Comparison of ENCODE assay signal across 1 cellular context in the genomic region with DNA sequence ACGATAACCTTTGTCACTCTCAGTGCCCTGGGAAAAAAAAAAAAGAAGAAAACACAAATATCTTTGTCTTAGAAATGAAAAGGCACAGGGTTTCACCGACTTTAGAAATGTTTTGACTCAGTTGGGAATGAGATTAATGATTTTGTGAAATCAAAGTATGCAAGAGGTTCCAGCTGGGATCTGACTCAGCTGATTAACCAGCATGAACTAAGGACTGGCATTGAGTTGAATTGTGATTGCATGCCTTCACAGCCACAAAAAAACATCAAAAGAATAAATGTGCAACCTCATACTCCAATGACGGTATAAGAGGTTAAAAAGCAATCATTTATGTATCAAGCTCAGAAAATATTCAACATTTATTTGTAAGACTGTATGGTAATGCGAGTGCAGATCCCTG.
TF ChIP-seq lines count a peak whose summit lies in the region.

No MANE protein-coding gene starts in this region.

TF ChIP-seq in GM23338, 12 proteins besides CTCF, POLR2A, EP300 and RAD21 (continued from another document):
- TF ChIP-seq, protein P1, sequence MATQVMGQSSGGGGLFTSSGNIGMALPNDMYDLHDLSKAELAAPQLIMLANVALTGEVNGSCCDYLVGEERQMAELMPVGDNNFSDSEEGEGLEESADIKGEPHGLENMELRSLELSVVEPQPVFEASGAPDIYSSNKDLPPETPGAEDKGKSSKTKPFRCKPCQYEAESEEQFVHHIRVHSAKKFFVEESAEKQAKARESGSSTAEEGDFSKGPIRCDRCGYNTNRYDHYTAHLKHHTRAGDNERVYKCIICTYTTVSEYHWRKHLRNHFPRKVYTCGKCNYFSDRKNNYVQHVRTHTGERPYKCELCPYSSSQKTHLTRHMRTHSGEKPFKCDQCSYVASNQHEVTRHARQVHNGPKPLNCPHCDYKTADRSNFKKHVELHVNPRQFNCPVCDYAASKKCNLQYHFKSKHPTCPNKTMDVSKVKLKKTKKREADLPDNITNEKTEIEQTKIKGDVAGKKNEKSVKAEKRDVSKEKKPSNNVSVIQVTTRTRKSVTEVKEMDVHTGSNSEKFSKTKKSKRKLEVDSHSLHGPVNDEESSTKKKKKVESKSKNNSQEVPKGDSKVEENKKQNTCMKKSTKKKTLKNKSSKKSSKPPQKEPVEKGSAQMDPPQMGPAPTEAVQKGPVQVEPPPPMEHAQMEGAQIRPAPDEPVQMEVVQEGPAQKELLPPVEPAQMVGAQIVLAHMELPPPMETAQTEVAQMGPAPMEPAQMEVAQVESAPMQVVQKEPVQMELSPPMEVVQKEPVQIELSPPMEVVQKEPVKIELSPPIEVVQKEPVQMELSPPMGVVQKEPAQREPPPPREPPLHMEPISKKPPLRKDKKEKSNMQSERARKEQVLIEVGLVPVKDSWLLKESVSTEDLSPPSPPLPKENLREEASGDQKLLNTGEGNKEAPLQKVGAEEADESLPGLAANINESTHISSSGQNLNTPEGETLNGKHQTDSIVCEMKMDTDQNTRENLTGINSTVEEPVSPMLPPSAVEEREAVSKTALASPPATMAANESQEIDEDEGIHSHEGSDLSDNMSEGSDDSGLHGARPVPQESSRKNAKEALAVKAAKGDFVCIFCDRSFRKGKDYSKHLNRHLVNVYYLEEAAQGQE (IDR thresholded peaks at IDR 0.05; ENCODE audit: unreplicated experiment): no peak
- TF ChIP-seq EZH2phosphoT487 (IDR thresholded peaks at IDR 0.05; ENCODE audit: unreplicated experiment): no peak
- no peak for TF ChIP-seq ZNF114 (CRISPR knock-in tag; IDR thresholded peaks at IDR 0.05)
- no peak for TF ChIP-seq EZH2 (IDR thresholded peaks at IDR 0.05; ENCODE audit: low read depth, unreplicated experiment)
- TF ChIP-seq ZNF331 (CRISPR knock-in tag; IDR thresholded peaks at IDR 0.05; ENCODE audit: low read depth): no peak
- TF ChIP-seq, protein P2, sequence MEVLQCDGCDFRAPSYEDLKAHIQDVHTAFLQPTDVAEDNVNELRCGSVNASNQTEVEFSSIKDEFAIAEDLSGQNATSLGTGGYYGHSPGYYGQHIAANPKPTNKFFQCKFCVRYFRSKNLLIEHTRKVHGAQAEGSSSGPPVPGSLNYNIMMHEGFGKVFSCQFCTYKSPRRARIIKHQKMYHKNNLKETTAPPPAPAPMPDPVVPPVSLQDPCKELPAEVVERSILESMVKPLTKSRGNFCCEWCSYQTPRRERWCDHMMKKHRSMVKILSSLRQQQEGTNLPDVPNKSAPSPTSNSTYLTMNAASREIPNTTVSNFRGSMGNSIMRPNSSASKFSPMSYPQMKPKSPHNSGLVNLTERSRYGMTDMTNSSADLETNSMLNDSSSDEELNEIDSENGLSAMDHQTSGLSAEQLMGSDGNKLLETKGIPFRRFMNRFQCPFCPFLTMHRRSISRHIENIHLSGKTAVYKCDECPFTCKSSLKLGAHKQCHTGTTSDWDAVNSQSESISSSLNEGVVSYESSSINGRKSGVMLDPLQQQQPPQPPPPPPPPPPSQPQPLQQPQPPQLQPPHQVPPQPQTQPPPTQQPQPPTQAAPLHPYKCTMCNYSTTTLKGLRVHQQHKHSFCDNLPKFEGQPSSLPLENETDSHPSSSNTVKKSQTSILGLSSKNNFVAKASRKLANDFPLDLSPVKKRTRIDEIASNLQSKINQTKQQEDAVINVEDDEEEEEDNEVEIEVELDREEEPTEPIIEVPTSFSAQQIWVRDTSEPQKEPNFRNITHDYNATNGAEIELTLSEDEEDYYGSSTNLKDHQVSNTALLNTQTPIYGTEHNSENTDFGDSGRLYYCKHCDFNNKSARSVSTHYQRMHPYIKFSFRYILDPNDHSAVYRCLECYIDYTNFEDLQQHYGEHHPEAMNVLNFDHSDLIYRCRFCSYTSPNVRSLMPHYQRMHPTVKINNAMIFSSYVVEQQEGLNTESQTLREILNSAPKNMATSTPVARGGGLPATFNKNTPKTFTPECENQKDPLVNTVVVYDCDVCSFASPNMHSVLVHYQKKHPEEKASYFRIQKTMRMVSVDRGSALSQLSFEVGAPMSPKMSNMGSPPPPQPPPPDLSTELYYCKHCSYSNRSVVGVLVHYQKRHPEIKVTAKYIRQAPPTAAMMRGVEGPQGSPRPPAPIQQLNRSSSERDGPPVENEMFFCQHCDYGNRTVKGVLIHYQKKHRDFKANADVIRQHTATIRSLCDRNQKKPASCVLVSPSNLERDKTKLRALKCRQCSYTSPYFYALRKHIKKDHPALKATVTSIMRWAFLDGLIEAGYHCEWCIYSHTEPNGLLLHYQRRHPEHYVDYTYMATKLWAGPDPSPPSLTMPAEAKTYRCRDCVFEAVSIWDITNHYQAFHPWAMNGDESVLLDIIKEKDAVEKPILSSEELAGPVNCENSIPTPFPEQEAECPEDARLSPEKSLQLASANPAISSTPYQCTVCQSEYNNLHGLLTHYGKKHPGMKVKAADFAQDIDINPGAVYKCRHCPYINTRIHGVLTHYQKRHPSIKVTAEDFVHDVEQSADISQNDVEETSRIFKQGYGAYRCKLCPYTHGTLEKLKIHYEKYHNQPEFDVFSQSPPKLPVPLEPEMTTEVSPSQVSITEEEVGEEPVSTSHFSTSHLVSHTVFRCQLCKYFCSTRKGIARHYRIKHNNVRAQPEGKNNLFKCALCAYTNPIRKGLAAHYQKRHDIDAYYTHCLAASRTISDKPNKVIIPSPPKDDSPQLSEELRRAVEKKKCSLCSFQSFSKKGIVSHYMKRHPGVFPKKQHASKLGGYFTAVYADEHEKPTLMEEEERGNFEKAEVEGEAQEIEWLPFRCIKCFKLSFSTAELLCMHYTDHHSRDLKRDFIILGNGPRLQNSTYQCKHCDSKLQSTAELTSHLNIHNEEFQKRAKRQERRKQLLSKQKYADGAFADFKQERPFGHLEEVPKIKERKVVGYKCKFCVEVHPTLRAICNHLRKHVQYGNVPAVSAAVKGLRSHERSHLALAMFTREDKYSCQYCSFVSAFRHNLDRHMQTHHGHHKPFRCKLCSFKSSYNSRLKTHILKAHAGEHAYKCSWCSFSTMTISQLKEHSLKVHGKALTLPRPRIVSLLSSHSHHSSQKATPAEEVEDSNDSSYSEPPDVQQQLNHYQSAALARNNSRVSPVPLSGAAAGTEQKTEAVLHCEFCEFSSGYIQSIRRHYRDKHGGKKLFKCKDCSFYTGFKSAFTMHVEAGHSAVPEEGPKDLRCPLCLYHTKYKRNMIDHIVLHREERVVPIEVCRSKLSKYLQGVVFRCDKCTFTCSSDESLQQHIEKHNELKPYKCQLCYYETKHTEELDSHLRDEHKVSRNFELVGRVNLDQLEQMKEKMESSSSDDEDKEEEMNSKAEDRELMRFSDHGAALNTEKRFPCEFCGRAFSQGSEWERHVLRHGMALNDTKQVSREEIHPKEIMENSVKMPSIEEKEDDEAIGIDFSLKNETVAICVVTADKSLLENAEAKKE (CRISPR knock-in tag; IDR thresholded peaks at IDR 0.05): no peak
